12 cellular contexts compared by ENCODE assay signal in genomic region chr1:198253259-198253658, GRCh38.
A peak's percentile ranks its signal among the peaks of the same experiment; 100 is the strongest.
DNase-seq lines count a peak whose midpoint lies in the region; ATAC-seq and TF ChIP-seq lines count a peak whose summit lies in the region.
"Had no signal": no experiment of that assay in that cellular context is flagged by ENCODE, and none has a peak within 500 bp of the region (broad histone marks: within the 10 kb centered on the region; RNA-seq: fewer than 3 reads in every experiment).

No MANE protein-coding gene starts in this region.

- CTCF ChIA-PET in A673 (lab: Charles Lee), result no interaction called here

- H3K27ac ChIP-seq in right lobe of liver (no peak overlapping the region), A673 (ENCODE audit: low read depth, low read length, poor library complexity, severe bottlenecking) (no peak overlapping the region)

- no peaks in the 10 kb centered on the region for H3K27me3 Mint-ChIP-seq in activated T-helper 17 cell treated with anti-CD3 and anti-CD28 coated beads, Interleukin-2, amount 50 U/mL, for 72 hours

- H3K4me3 ChIP-seq in right lobe of liver, result no peak overlapping the region
- no peak overlapping the region for H3K4me3 ChIP-seq in A673 (ENCODE audit: low read depth, low read length, poor library complexity, severe bottlenecking)
- H3K4me3 ChIP-seq: upper lobe of left lung had no signal

- peaks cover 9% of the 10 kb centered on the region for H3K36me3 Mint-ChIP-seq in activated T-helper 17 cell treated with anti-CD3 and anti-CD28 coated beads, Interleukin-2, amount 50 U/mL, for 72 hours (ENCODE audit: low read depth)

- BruUV-seq in A673 (replicated peaks; lab: Mats Ljungman, UMichigan), result no TSS peak

- no peaks in the 10 kb centered on the region for H3K9me3 Mint-ChIP-seq in activated T-helper 17 cell treated with anti-CD3 and anti-CD28 coated beads, Interleukin-2, amount 50 U/mL, for 72 hours

- in situ Hi-C loops in GM13976 (cut with MboI; ENCODE audit: low sequenced_read_pairs, unreplicated experiment), result no loop called here

- H3K4me3 Mint-ChIP-seq in activated T-helper 17 cell treated with anti-CD3 and anti-CD28 coated beads, Interleukin-2, amount 50 U/mL, for 72 hours, result peak overlapping the region; percentile 47
- H3K4me3 Mint-ChIP-seq: endodermal cell had no signal

- H3K27me3 ChIP-seq in right lobe of liver (no peaks in the 10 kb centered on the region), A673 (replicated peaks; ENCODE audit: insufficient read depth, low read depth, low read length, poor library complexity) (no peaks in the 10 kb centered on the region)
- H3K27me3 ChIP-seq: upper lobe of left lung had no signal

- TF ChIP-seq CTCF in GM13976 (IDR thresholded peaks at IDR 0.05; ENCODE audit: borderline replicate concordance, control extremely low read depth, extremely low read depth, insufficient read depth, missing control alignments) (no peak), right lobe of liver (IDR thresholded peaks at IDR 0.05) (no peak), A673 (conservative IDR thresholded peaks at IDR 0.05; ENCODE audit: low read depth, low read length) (no peak)

- 60% methylated on average over 4 of the region's 4 CpGs for WGBS in right lobe of liver (ENCODE audit: insufficient coverage, low coverage, low lambda C conversion rate, missing lambda C conversion rate)

- DNase-seq in GM13976 (ENCODE audit: low spot score), result peak; percentile 24
- no peak for DNase-seq in right lobe of liver
- DNase-seq in amniotic stem cell (lab: John Stamatoyannopoulos, UW), result no peak
- no peak for DNase-seq in epidermal melanocyte (ENCODE audit: insufficient read length, low spot score)
- no peak for DNase-seq in A673 (ENCODE audit: low spot score)
- DNase-seq: DND-41, endodermal cell had no signal

- ATAC-seq in GM19438 (IDR thresholded peaks at IDR 0.05; ENCODE audit: low read depth, unreplicated experiment) (peak; percentile 63), HG03025 (IDR thresholded peaks at IDR 0.05; ENCODE audit: low FRiP score, unreplicated experiment) (peak; percentile 84), right lobe of liver (no peak)
- ATAC-seq in activated T-helper 17 cell treated with anti-CD3 and anti-CD28 coated beads, Interleukin-2, amount 50 U/mL, for 72 hours (replicated peaks), result peak; percentile 71
- ATAC-seq: HepG2 had no signal

- peak overlapping the region; percentile 51 for H3K27ac Mint-ChIP-seq in activated T-helper 17 cell treated with anti-CD3 and anti-CD28 coated beads, Interleukin-2, amount 50 U/mL, for 72 hours
- H3K27ac Mint-ChIP-seq: endodermal cell had no signal

- H3K9me3 ChIP-seq in right lobe of liver, result no peaks in the 10 kb centered on the region
- H3K9me3 ChIP-seq in A673 (ENCODE audit: low read depth, low read length, poor library complexity, severe bottlenecking), result no peaks in the 10 kb centered on the region
- H3K9me3 ChIP-seq: upper lobe of left lung had no signal

- TF ChIP-seq POLR2A in right lobe of liver (IDR thresholded peaks at IDR 0.05), result no peak

- H3K4me1 Mint-ChIP-seq in activated T-helper 17 cell treated with anti-CD3 and anti-CD28 coated beads, Interleukin-2, amount 50 U/mL, for 72 hours, result peaks cover 27% of the 10 kb centered on the region

- H3K4me1 ChIP-seq in right lobe of liver (no peaks in the 10 kb centered on the region), A673 (ENCODE audit: insufficient read depth, low read length, poor library complexity, severe bottlenecking) (no peaks in the 10 kb centered on the region)

- POLR2A ChIA-PET in A673 (lab: Charles Lee; ENCODE audit: low non-redundant PET), result interaction anchor here (0.7 kb wide), 1 partner anchor 930 kb away, joined by 3 read pairs; no protein-coding TSS in a partner anchor

- intact Hi-C loops in right lobe of liver (cut with DNase I), result no loop called here
- intact Hi-C loops in A673 (cut with micrococcal nuclease; ENCODE audit: unreplicated experiment), result loop anchor here (1.0 kb wide), 1 partner anchor 22 kb away; no protein-coding TSS in a partner anchor

- H3K36me3 ChIP-seq in right lobe of liver (no peaks in the 10 kb centered on the region), A673 (ENCODE audit: insufficient read depth, low read length, poor library complexity, severe bottlenecking) (no peaks in the 10 kb centered on the region)
- H3K36me3 ChIP-seq: upper lobe of left lung had no signal

Comparison
In these comparisons a context has a peak if more than half of its experiments do, and no peak if none do; other contexts are left out.
1. ATAC-seq: peak in GM19438 (single experiment), HG03025 (single experiment) and activated T-helper 17 cell treated with anti-CD3 and anti-CD28 coated beads, Interleukin-2, amount 50 U/mL, for 72 hours (single experiment); none in right lobe of liver (0 of 4).